ENCODE assay signal across 9 cellular contexts in the genomic region with DNA sequence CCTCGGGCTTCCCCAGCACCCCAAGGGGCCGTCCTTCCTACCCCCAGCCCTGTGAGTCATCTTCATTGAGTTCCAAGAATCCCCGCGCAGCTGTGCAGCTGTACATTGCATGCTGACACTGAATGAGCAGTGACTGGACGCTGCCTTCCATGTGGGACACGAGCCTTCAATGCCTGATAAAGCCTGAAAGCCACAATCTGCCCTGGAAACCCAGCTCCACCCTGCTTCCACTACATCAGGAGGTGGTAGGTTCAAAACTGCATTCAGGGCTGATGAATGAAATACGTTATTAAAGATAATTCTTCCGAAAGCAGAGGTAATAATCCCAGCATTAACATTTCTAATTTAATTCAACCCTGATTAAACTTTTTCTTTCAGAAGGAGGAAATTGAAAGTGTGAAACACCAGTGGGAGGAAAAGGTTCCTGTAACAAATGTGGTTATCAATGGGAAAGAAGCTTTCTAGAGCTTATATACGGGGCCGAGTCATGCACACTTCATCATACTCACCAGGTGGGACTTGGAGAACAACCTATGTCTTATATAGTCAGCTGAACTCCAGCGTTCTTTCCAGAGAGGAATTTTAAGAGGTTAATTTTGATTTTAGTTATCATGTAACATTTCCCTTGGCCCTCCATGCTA.
DNase-seq lines count a peak whose midpoint lies in the region; ATAC-seq and TF ChIP-seq lines count a peak whose summit lies in the region.
"Had no signal": no experiment of that assay in that cellular context is flagged by ENCODE, and none has a peak within 500 bp of the region (broad histone marks: within the 10 kb centered on the region; RNA-seq: fewer than 3 reads in every experiment).

No MANE protein-coding gene starts in this region.

- H3K79me2 ChIP-seq in SK-N-SH (ENCODE audit: insufficient read depth), result no peaks in the 10 kb centered on the region

- H3K36me3 ChIP-seq in right atrium auricular region, result no peaks in the 10 kb centered on the region
- H3K36me3 ChIP-seq in SK-N-SH (replicated peaks in 1 of 2; ENCODE audit: control insufficient read depth in 1 of 2, insufficient read depth in 2 of 2, low read length in 1 of 2), result no peaks in the 10 kb centered on the region

- 39% methylated on average over 11 of the region's 11 CpGs for WGBS in SK-N-SH (ENCODE audit: low lambda C conversion rate)

- CTCF ChIA-PET in SK-N-SH (lab: Yijun Ruan, JAX), result interaction anchor here (0.7 to 1.6 kb wide), 3 partner anchors 8 to 15 kb away, joined by 3 to 4 read pairs (median 3); no protein-coding TSS in a partner anchor

- H3K4me1 ChIP-seq in right atrium auricular region (peaks cover 0 to 6% of the 10 kb centered on the region in 2 donors), SK-N-SH (ENCODE audit: control insufficient read depth in 1 of 2, insufficient read depth in 2 of 2, low read depth in 1 of 2, low read length in 1 of 2) (peaks cover 0 to 26% of the 10 kb centered on the region in 2 experiments; a peak in 2 of 4 replicates), foreskin keratinocyte (peaks cover 7% of the 10 kb centered on the region)

- peak in 1 of 2 experiments; percentile 95; a peak in 2 of 4 replicates for TF ChIP-seq EP300 in SK-N-SH (IDR thresholded peaks at IDR 0.05; ENCODE audit: borderline replicate concordance in 1 of 2, low read depth in 1 of 2, low read length in 1 of 2)

- H3K4me2 ChIP-seq in SK-N-SH, result peak overlapping the region; percentile 14; the same call in 1 of the 2 replicates

- ATAC-seq in Right ventricle myocardium inferior (peak; percentile 95), foreskin keratinocyte (peak; percentile 99), GM21737 (IDR thresholded peaks at IDR 0.05; ENCODE audit: unreplicated experiment) (no peak), GM19395 (IDR thresholded peaks at IDR 0.05; ENCODE audit: unreplicated experiment) (no peak)

- H3K4me3 ChIP-seq in right atrium auricular region (no peak overlapping the region), SK-N-SH (ENCODE audit: low read depth in 2 of 2, low read length in 1 of 2) (no peak overlapping the region)

- no peaks in the 10 kb centered on the region for H4K20me1 ChIP-seq in SK-N-SH (ENCODE audit: insufficient read depth)

- intact Hi-C loops in Right ventricle myocardium inferior (cut with DNase I), result no loop called here

- TF ChIP-seq RAD21 in SK-N-SH (IDR thresholded peaks at IDR 0.05; ENCODE audit: low read length), result no peak

- DNase-seq in Right ventricle myocardium inferior (ENCODE audit: missing footprints) (peak; percentile 77), right atrium auricular region (ENCODE audit: low spot score) (no peak), SK-N-SH (peak; percentile 21), foreskin keratinocyte (peak; percentile 93 to 97), NCI-H510A (lab: John Stamatoyannopoulos, UW) (no peak)
- peak; percentile 56 to 57 for DNase-seq in stimulated activated CD8-positive, alpha-beta memory T cell treated with anti-CD3 and anti-CD28 coated beads, Interleukin-15, amount 100 ng/mL, for 48 hours (ENCODE audit: low read depth in 2 of 2)
- DNase-seq: activated B cell treated with CpG ODN at 0.5 μM for 24 hours had no signal

- TF ChIP-seq CTCF in right atrium auricular region (IDR thresholded peaks at IDR 0.05), result no peak
- TF ChIP-seq CTCF in SK-N-SH (IDR thresholded peaks at IDR 0.05), result no peak
- no peak for TF ChIP-seq CTCF in foreskin keratinocyte (conservative IDR thresholded peaks at IDR 0.05)

- H3K27me3 ChIP-seq in right atrium auricular region, result no peaks in the 10 kb centered on the region
- H3K27me3 ChIP-seq in SK-N-SH (ENCODE audit: insufficient read depth), result no peaks in the 10 kb centered on the region
- H3K27me3 ChIP-seq in foreskin keratinocyte, result no peaks in the 10 kb centered on the region

- H3K9me3 ChIP-seq in right atrium auricular region, result no peaks in the 10 kb centered on the region
- no peaks in the 10 kb centered on the region for H3K9me3 ChIP-seq in SK-N-SH

- H2AFZ ChIP-seq in SK-N-SH (ENCODE audit: low read depth), result no peak overlapping the region

- H3K27ac ChIP-seq in right atrium auricular region (no peak overlapping the region), SK-N-SH (ENCODE audit: low read depth in 2 of 2, low read length in 1 of 2) (peak overlapping the region in 1 of 2 experiments; percentile 85; a peak in 2 of 4 replicates), foreskin keratinocyte (peak overlapping the region; percentile 64)

- no peak overlapping the region for H3K9ac ChIP-seq in SK-N-SH

- no peaks in the 10 kb centered on the region for H3F3A ChIP-seq in SK-N-SH (replicated peaks; ENCODE audit: insufficient read depth)

- H3K9me2 ChIP-seq in SK-N-SH, result no peaks in the 10 kb centered on the region

- POLR2A ChIA-PET in SK-N-SH (lab: Yijun Ruan, JAX), result no interaction called here

TF ChIP-seq in SK-N-SH, 30 proteins besides CTCF, POLR2A, EP300 and RAD21 (continues in another document):
- TF ChIP-seq, protein P1, sequence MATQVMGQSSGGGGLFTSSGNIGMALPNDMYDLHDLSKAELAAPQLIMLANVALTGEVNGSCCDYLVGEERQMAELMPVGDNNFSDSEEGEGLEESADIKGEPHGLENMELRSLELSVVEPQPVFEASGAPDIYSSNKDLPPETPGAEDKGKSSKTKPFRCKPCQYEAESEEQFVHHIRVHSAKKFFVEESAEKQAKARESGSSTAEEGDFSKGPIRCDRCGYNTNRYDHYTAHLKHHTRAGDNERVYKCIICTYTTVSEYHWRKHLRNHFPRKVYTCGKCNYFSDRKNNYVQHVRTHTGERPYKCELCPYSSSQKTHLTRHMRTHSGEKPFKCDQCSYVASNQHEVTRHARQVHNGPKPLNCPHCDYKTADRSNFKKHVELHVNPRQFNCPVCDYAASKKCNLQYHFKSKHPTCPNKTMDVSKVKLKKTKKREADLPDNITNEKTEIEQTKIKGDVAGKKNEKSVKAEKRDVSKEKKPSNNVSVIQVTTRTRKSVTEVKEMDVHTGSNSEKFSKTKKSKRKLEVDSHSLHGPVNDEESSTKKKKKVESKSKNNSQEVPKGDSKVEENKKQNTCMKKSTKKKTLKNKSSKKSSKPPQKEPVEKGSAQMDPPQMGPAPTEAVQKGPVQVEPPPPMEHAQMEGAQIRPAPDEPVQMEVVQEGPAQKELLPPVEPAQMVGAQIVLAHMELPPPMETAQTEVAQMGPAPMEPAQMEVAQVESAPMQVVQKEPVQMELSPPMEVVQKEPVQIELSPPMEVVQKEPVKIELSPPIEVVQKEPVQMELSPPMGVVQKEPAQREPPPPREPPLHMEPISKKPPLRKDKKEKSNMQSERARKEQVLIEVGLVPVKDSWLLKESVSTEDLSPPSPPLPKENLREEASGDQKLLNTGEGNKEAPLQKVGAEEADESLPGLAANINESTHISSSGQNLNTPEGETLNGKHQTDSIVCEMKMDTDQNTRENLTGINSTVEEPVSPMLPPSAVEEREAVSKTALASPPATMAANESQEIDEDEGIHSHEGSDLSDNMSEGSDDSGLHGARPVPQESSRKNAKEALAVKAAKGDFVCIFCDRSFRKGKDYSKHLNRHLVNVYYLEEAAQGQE (IDR thresholded peaks at IDR 0.05; ENCODE audit: low read depth, low read length), result peak; percentile 57; the same call in 1 of the 2 replicates
- peak; percentile 100 for TF ChIP-seq FOSL2 (IDR thresholded peaks at IDR 0.05; ENCODE audit: borderline replicate concordance, low read depth)
- TF ChIP-seq, protein P2, sequence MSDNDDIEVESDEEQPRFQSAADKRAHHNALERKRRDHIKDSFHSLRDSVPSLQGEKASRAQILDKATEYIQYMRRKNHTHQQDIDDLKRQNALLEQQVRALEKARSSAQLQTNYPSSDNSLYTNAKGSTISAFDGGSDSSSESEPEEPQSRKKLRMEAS (IDR thresholded peaks at IDR 0.05; ENCODE audit: low read depth), result peak; percentile 96
- TF ChIP-seq FOXJ3 (CRISPR knock-in tag; IDR thresholded peaks at IDR 0.05), result no peak
- TF ChIP-seq, protein P3, sequence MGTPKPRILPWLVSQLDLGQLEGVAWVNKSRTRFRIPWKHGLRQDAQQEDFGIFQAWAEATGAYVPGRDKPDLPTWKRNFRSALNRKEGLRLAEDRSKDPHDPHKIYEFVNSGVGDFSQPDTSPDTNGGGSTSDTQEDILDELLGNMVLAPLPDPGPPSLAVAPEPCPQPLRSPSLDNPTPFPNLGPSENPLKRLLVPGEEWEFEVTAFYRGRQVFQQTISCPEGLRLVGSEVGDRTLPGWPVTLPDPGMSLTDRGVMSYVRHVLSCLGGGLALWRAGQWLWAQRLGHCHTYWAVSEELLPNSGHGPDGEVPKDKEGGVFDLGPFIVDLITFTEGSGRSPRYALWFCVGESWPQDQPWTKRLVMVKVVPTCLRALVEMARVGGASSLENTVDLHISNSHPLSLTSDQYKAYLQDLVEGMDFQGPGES (IDR thresholded peaks at IDR 0.05; ENCODE audit: low read depth, low read length), result no peak
- TF ChIP-seq RXRA (IDR thresholded peaks at IDR 0.05; ENCODE audit: borderline replicate concordance, low read depth), result peak; percentile 88
- TF ChIP-seq, protein P4, sequence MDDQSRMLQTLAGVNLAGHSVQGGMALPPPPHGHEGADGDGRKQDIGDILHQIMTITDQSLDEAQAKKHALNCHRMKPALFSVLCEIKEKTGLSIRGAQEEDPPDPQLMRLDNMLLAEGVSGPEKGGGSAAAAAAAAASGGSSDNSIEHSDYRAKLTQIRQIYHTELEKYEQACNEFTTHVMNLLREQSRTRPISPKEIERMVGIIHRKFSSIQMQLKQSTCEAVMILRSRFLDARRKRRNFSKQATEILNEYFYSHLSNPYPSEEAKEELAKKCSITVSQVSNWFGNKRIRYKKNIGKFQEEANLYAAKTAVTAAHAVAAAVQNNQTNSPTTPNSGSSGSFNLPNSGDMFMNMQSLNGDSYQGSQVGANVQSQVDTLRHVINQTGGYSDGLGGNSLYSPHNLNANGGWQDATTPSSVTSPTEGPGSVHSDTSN (IDR thresholded peaks at IDR 0.05), result peak; percentile 95
- 0 out of 2 replicates have a peak, but pooled peaks have one; percentile 12 for TF ChIP-seq NRF1 (IDR thresholded peaks at IDR 0.05; ENCODE audit: low read depth, low read length)
- TF ChIP-seq YY1 (IDR thresholded peaks at IDR 0.05; ENCODE audit: low read depth), result no peak
- TF ChIP-seq CHD2 (IDR thresholded peaks at IDR 0.05; ENCODE audit: low read length, partially characterized antibody), result no peak
- peak; percentile 89; the same call in 1 of the 2 replicates for TF ChIP-seq SIN3A (IDR thresholded peaks at IDR 0.05; ENCODE audit: borderline replicate concordance, low read depth, low read length)
- no peak for TF ChIP-seq EZH2phosphoT487 (IDR thresholded peaks at IDR 0.05; ENCODE audit: borderline replicate concordance, low read depth)
- TF ChIP-seq NFIC (IDR thresholded peaks at IDR 0.05; ENCODE audit: borderline replicate concordance), result peak; percentile 96
- TF ChIP-seq TAF1 (IDR thresholded peaks at IDR 0.05; ENCODE audit: borderline replicate concordance, low read depth, low read length), result no peak; the same call in 1 of the 2 replicates
- TF ChIP-seq RFX5 (IDR thresholded peaks at IDR 0.05; ENCODE audit: low read length), result no peak

Comparison
In these comparisons a context has a peak if more than half of its experiments do, and no peak if none do; other contexts are left out.
1. DNase-seq: peak in Right ventricle myocardium inferior (single experiment), SK-N-SH (single experiment), foreskin keratinocyte (2 of 2) and stimulated activated CD8-positive, alpha-beta memory T cell treated with anti-CD3 and anti-CD28 coated beads, Interleukin-15, amount 100 ng/mL, for 48 hours (2 of 2); none in right atrium auricular region (single experiment) and NCI-H510A (single experiment).
2. ATAC-seq: peak in Right ventricle myocardium inferior (single experiment) and foreskin keratinocyte (single experiment); none in GM21737 (single experiment) and GM19395 (single experiment).